In genomic region chr6:121187200-121187832, GRCh38 we compare ENCODE assay signal across 21 cellular contexts.
DNase-seq lines count a peak whose midpoint lies in the region; ATAC-seq, FAIRE-seq and TF ChIP-seq lines count a peak whose summit lies in the region.
"Had no signal": no experiment of that assay in that cellular context is flagged by ENCODE, and none has a peak within 500 bp of the region (broad histone marks: within the 10 kb centered on the region; RNA-seq: fewer than 3 reads in every experiment).

No MANE protein-coding gene starts in this region.

- H3K9me2 ChIP-seq in GM23338 (ENCODE audit: insufficient read depth), result 0 out of 2 replicates have a peak, but pooled peaks cover 4% of the 10 kb centered on the region

- H3K9me3 ChIP-seq in smooth muscle cell (replicated peaks; ENCODE audit: low read depth) (no peaks in the 10 kb centered on the region), stomach (no peaks in the 10 kb centered on the region)

- no peak for TF ChIP-seq POLR2A in stomach (IDR thresholded peaks at IDR 0.05)

- 77% methylated on average over 1 of the region's 1 CpG for WGBS in smooth muscle cell (ENCODE audit: low lambda C conversion rate)
- 85 to 95% (median 91%) methylated on average over 1 of the region's 1 CpG for WGBS in stomach, 5 donors

- H3K27ac Mint-ChIP-seq in GM23338, result peak overlapping the region; percentile 51
- H3K27ac Mint-ChIP-seq in natural killer cell treated with Interleukin-12 subunit alpha and Interleukin-12 subunit beta and Interleukin-15 and Interleukin-18, amount 100 ng/mL, for 72 hours, result no peak overlapping the region

- H3K4me1 ChIP-seq in GM23338 (ENCODE audit: insufficient read depth) (peaks cover 5% of the 10 kb centered on the region; the same call in 1 of the 2 replicates), smooth muscle cell (ENCODE audit: low read depth) (peaks cover 19% of the 10 kb centered on the region), stomach (no peaks in the 10 kb centered on the region)

- H3K79me2 ChIP-seq in GM23338 (replicated peaks; ENCODE audit: insufficient read depth) (no peaks in the 10 kb centered on the region), smooth muscle cell (ENCODE audit: low read depth) (no peaks in the 10 kb centered on the region)

- H4K20me1 ChIP-seq in GM23338 (replicated peaks; ENCODE audit: insufficient read depth), result no peaks in the 10 kb centered on the region
- H4K20me1 ChIP-seq in smooth muscle cell (ENCODE audit: low read depth), result no peaks in the 10 kb centered on the region

- H3K36me3 Mint-ChIP-seq in GM23338 (ENCODE audit: low read depth), result no peaks in the 10 kb centered on the region
- no peaks in the 10 kb centered on the region for H3K36me3 Mint-ChIP-seq in natural killer cell treated with Interleukin-12 subunit alpha and Interleukin-12 subunit beta and Interleukin-15 and Interleukin-18, amount 100 ng/mL, for 72 hours

- FAIRE-seq in endometrium (lab: Jason Lieb, UNC), result peak; percentile 26
- FAIRE-seq: GM18507 had no signal

- TF ChIP-seq CTCF in GM23338 (conservative IDR thresholded peaks at IDR 0.05; ENCODE audit: low read depth in 2 of 2) (no peak), smooth muscle cell (IDR thresholded peaks at IDR 0.05; ENCODE audit: borderline replicate concordance, insufficient read depth, poor library complexity, severe bottlenecking) (no peak), stomach (IDR thresholded peaks at IDR 0.05) (no peak)

- no peaks in the 10 kb centered on the region for H3K9me3 Mint-ChIP-seq in GM23338
- no peaks in the 10 kb centered on the region for H3K9me3 Mint-ChIP-seq in natural killer cell treated with Interleukin-12 subunit alpha and Interleukin-12 subunit beta and Interleukin-15 and Interleukin-18, amount 100 ng/mL, for 72 hours

- H3K9ac ChIP-seq in smooth muscle cell (ENCODE audit: low read depth), result no peak overlapping the region
- H3K9ac ChIP-seq: KMS-11 had no signal

- peak; percentile 63 for ATAC-seq in GM23338
- no peak for ATAC-seq in natural killer cell treated with Interleukin-12 subunit alpha and Interleukin-12 subunit beta and Interleukin-15 and Interleukin-18, amount 100 ng/mL, for 72 hours
- ATAC-seq: HCT116 had no signal

- no peaks in the 10 kb centered on the region for H3F3A ChIP-seq in GM23338 (replicated peaks; ENCODE audit: low read depth)
- H3F3A ChIP-seq in smooth muscle cell (ENCODE audit: low read depth), result peaks cover 14% of the 10 kb centered on the region

- peak; percentile 11 for DNase-seq in GM23338 (ENCODE audit: low spot score)
- peak; percentile 7 for DNase-seq in iPS-NIHi11 (ENCODE audit: low spot score)
- no peak for DNase-seq in smooth muscle cell (lab: John Stamatoyannopoulos, UW; ENCODE audit: unreplicated experiment)
- DNase-seq in natural killer cell treated with Interleukin-12 subunit alpha and Interleukin-12 subunit beta and Interleukin-15 and Interleukin-18, amount 100 ng/mL, for 72 hours (ENCODE audit: low spot score), result no peak
- DNase-seq in DMS79 treated with DMSO at 0.1 percent for 48 hours (lab: John Stamatoyannopoulos, UW), result no peak
- no peak for DNase-seq in stomach
- DNase-seq: 8988T, GOT3, IMR-90, MM.1S, NCI-H1417, NCI-H1694, NCI-H2029 treated with DMSO at 0.1 percent for 48 hours, NCI-H2227 treated with DMSO at 0.1 percent for 48 hours, NCI-H526 treated with DMSO at 0.1 percent for 48 hours, RPMI8226, SHP77 had no signal

- no peaks in the 10 kb centered on the region for H3K27me3 Mint-ChIP-seq in GM23338 (ENCODE audit: insufficient read depth, low read depth, poor library complexity)
- no peaks in the 10 kb centered on the region for H3K27me3 Mint-ChIP-seq in natural killer cell treated with Interleukin-12 subunit alpha and Interleukin-12 subunit beta and Interleukin-15 and Interleukin-18, amount 100 ng/mL, for 72 hours

- H2AFZ ChIP-seq in GM23338 (no peak overlapping the region), smooth muscle cell (ENCODE audit: low read depth) (no peak overlapping the region)

- H3K4me2 ChIP-seq in GM23338, result no peak overlapping the region
- peak overlapping the region; percentile 74 for H3K4me2 ChIP-seq in smooth muscle cell
- H3K4me2 ChIP-seq: KMS-11 had no signal

- no peak overlapping the region for H3K4me3 ChIP-seq in GM23338
- no peak overlapping the region for H3K4me3 ChIP-seq in smooth muscle cell
- no peak overlapping the region for H3K4me3 ChIP-seq in stomach

- no peak overlapping the region for H3K27ac ChIP-seq in GM23338 (ENCODE audit: low read depth)
- H3K27ac ChIP-seq in smooth muscle cell (ENCODE audit: low read depth), result peak overlapping the region; percentile 59
- no peak overlapping the region for H3K27ac ChIP-seq in stomach
- H3K27ac ChIP-seq: KMS-11 had no signal

- intact Hi-C loops in stomach (cut with DNase I; ENCODE audit: low total_unique reads), result no loop called here

- H3K4me3 Mint-ChIP-seq in GM23338, result no peak overlapping the region
- H3K4me3 Mint-ChIP-seq in natural killer cell treated with Interleukin-12 subunit alpha and Interleukin-12 subunit beta and Interleukin-15 and Interleukin-18, amount 100 ng/mL, for 72 hours, result no peak overlapping the region

- H3K4me1 Mint-ChIP-seq in GM23338, result peaks cover 10% of the 10 kb centered on the region
- no peaks in the 10 kb centered on the region for H3K4me1 Mint-ChIP-seq in natural killer cell treated with Interleukin-12 subunit alpha and Interleukin-12 subunit beta and Interleukin-15 and Interleukin-18, amount 100 ng/mL, for 72 hours (ENCODE audit: low read depth in 2 of 2)

- no peaks in the 10 kb centered on the region; the same call in 1 of the 2 replicates for H3K36me3 ChIP-seq in GM23338 (ENCODE audit: insufficient read depth)
- H3K36me3 ChIP-seq in smooth muscle cell (ENCODE audit: low read depth), result no peaks in the 10 kb centered on the region
- H3K36me3 ChIP-seq in stomach, result no peaks in the 10 kb centered on the region

- TF ChIP-seq EP300 in stomach (IDR thresholded peaks at IDR 0.05), result no peak

- no peaks in the 10 kb centered on the region for H3K27me3 ChIP-seq in GM23338 (ENCODE audit: insufficient read depth)
- H3K27me3 ChIP-seq in smooth muscle cell (ENCODE audit: low read depth), result no peaks in the 10 kb centered on the region
- no peaks in the 10 kb centered on the region for H3K27me3 ChIP-seq in stomach

TF ChIP-seq in GM23338, 12 proteins besides CTCF, POLR2A, EP300 and RAD21 (continues in another document):
- no peak for TF ChIP-seq CREB1 (CRISPR knock-in tag; IDR thresholded peaks at IDR 0.05; ENCODE audit: low read depth)
- no peak for TF ChIP-seq EZH2phosphoT487 (IDR thresholded peaks at IDR 0.05; ENCODE audit: unreplicated experiment)
- no peak for TF ChIP-seq REST (IDR thresholded peaks at IDR 0.05; ENCODE audit: unreplicated experiment)
- TF ChIP-seq STAT1 (IDR thresholded peaks at IDR 0.05; ENCODE audit: unreplicated experiment), result no peak
- no peak for TF ChIP-seq EZH2 (IDR thresholded peaks at IDR 0.05; ENCODE audit: low read depth, unreplicated experiment)
- no peak for TF ChIP-seq POLR2AphosphoS5 (IDR thresholded peaks at IDR 0.05; ENCODE audit: low read depth)

Comparison
In these comparisons a context has a peak if more than half of its experiments do, and no peak if none do; other contexts are left out.
1. DNase-seq: peak in GM23338 (single experiment) and iPS-NIHi11 (single experiment); none in smooth muscle cell (single experiment), natural killer cell treated with Interleukin-12 subunit alpha and Interleukin-12 subunit beta and Interleukin-15 and Interleukin-18, amount 100 ng/mL, for 72 hours (single experiment), DMS79 treated with DMSO at 0.1 percent for 48 hours (single experiment) and stomach (single experiment).